ENCODE assay signal across 21 cellular contexts in genomic region chr17:57412520-57413096, GRCh38.
DNase-seq lines count a peak whose midpoint lies in the region; ATAC-seq, FAIRE-seq and TF ChIP-seq lines count a peak whose summit lies in the region.
"Had no signal": no experiment of that assay in that cellular context is flagged by ENCODE, and none has a peak within 500 bp of the region (broad histone marks: within the 10 kb centered on the region; RNA-seq: fewer than 3 reads in every experiment).

No MANE protein-coding gene starts in this region.

- WGBS in SK-N-SH (ENCODE audit: low lambda C conversion rate) = 51% methylated on average over 2 of the region's 2 CpGs
- 56% methylated on average over 2 of the region's 2 CpGs for WGBS in GM12878 (ENCODE audit: insufficient coverage, insufficient replicate concordance, low lambda C conversion rate, missing lambda C conversion rate)

- DNase-seq in SK-N-SH = no peak
- peak; percentile 16 to 56 for DNase-seq in NCI-H446 (lab: John Stamatoyannopoulos, UW)
- no peak for DNase-seq in GM12878 (ENCODE audit: low read depth, low spot score)
- DNase-seq in NCI-H345 treated with DMSO at 0.1 percent for 48 hours (lab: John Stamatoyannopoulos, UW; ENCODE audit: unreplicated experiment) = no peak
- DNase-seq in KBM-7 = no peak
- DNase-seq in hippocampal formation (lab: John Stamatoyannopoulos, UW) = no peak
- DNase-seq: AML-193; C1 segment of cervical spinal cord; Calu3; CD8-positive, alpha-beta T cell; DMS153; GOT3; MV-4-11; NCI-H1105 treated with DMSO at 0.1 percent for 48 hours; NCI-H2029 treated with DMSO at 0.1 percent for 48 hours; NCI-H526; Peyer's patch; T-helper 1 cell had no signal

- H3K27me3 ChIP-seq in SK-N-SH (ENCODE audit: insufficient read depth) (no peaks in the 10 kb centered on the region), GM12878 (replicated peaks in 1 of 2; ENCODE audit: control insufficient read depth in 2 of 2, insufficient read depth in 2 of 2, low read length in 1 of 2) (no peaks in the 10 kb centered on the region)
- H3K27me3 ChIP-seq: Peyer's patch had no signal

- H3K9ac ChIP-seq in SK-N-SH (no peak overlapping the region), GM12878 (ENCODE audit: control insufficient read depth, insufficient read depth, low read length) (no peak overlapping the region)
- H3K9ac ChIP-seq: KMS-11 had no signal

- H3K79me2 ChIP-seq in SK-N-SH (ENCODE audit: insufficient read depth) (no peaks in the 10 kb centered on the region), GM12878 (ENCODE audit: control insufficient read depth, insufficient read depth, low read length) (peaks cover 8% of the 10 kb centered on the region)

- no peak overlapping the region for H3K4me3 ChIP-seq in SK-N-SH (ENCODE audit: low read depth in 2 of 2, low read length in 1 of 2)
- no peak overlapping the region for H3K4me3 ChIP-seq in GM12878
- H3K4me3 ChIP-seq: Peyer's patch had no signal

- POLR2A ChIA-PET in SK-N-SH (lab: Yijun Ruan, JAX) = no interaction called here
- POLR2A ChIA-PET in GM12878 (lab: Charles Lee) = no interaction called here

- H3K27ac ChIP-seq in SK-N-SH (ENCODE audit: low read depth in 2 of 2, low read length in 1 of 2) = peak overlapping the region in 1 of 2 experiments; percentile 1; a peak in 1 of 4 replicates
- H3K27ac ChIP-seq in GM12878 (ENCODE audit: control insufficient read depth, insufficient read depth) = no peak overlapping the region
- H3K27ac ChIP-seq: KMS-11, Peyer's patch had no signal

- H3K9me3 ChIP-seq in SK-N-SH (no peaks in the 10 kb centered on the region), GM12878 (replicated peaks; ENCODE audit: control insufficient read depth, insufficient read depth, low read length) (peaks cover 4% of the 10 kb centered on the region; the same call in 2 of the 3 replicates)
- H3K9me3 ChIP-seq: Peyer's patch had no signal

- no peaks in the 10 kb centered on the region for H3F3A ChIP-seq in SK-N-SH (replicated peaks; ENCODE audit: insufficient read depth)

- H2AFZ ChIP-seq in SK-N-SH (ENCODE audit: low read depth) (no peak overlapping the region), GM12878 (ENCODE audit: control insufficient read depth, low read depth, low read length) (no peak overlapping the region)

- TF ChIP-seq CTCF in SK-N-SH (IDR thresholded peaks at IDR 0.05) (no peak), GM12878 (IDR thresholded peaks at IDR 0.05 in 2 of 3, conservative IDR thresholded peaks at IDR 0.05 in 1 of 3; ENCODE audit: control insufficient read depth in 2 of 3, extremely low read depth in 1 of 3, insufficient read depth in 1 of 3, low read depth in 3 of 3, low read length in 3 of 3) (no peak)

- H3K4me2 ChIP-seq in SK-N-SH = no peak overlapping the region
- no peak overlapping the region for H3K4me2 ChIP-seq in GM12878 (ENCODE audit: control insufficient read depth, insufficient read depth)
- H3K4me2 ChIP-seq: KMS-11 had no signal

- TF ChIP-seq EP300 in SK-N-SH (IDR thresholded peaks at IDR 0.05; ENCODE audit: borderline replicate concordance in 1 of 2, low read depth in 1 of 2, low read length in 1 of 2) = no peak
- TF ChIP-seq EP300 in GM12878 (IDR thresholded peaks at IDR 0.05; ENCODE audit: borderline replicate concordance in 1 of 2, control insufficient read depth in 1 of 2, low read depth in 2 of 2, low read length in 2 of 2) = no peak

- TF ChIP-seq RAD21 in SK-N-SH (IDR thresholded peaks at IDR 0.05; ENCODE audit: low read length) (no peak), GM12878 (IDR thresholded peaks at IDR 0.05; ENCODE audit: insufficient read depth, low read depth, low read length) (no peak)

- H3K36me3 ChIP-seq in SK-N-SH (replicated peaks in 1 of 2; ENCODE audit: control insufficient read depth in 1 of 2, insufficient read depth in 2 of 2, low read length in 1 of 2) (no peaks in the 10 kb centered on the region), GM12878 (ENCODE audit: control insufficient read depth in 2 of 2, insufficient read depth in 2 of 2, low read length in 1 of 2) (no peaks in the 10 kb centered on the region; a peak in 3 of 4 replicates)
- H3K36me3 ChIP-seq: Peyer's patch had no signal

- RAD21 ChIA-PET in GM12878 (lab: Charles Lee; ENCODE audit: unreplicated experiment) = no interaction called here

- SMC1A ChIA-PET in GM12878 (lab: Charles Lee; ENCODE audit: uncharacterized antibody, unreplicated experiment) = interaction anchor here (0.9 to 2.1 kb wide), 7 partner anchors 11 to 170 kb away, joined by 3 to 6 read pairs (median 4); no protein-coding TSS in a partner anchor

- no TSS peak for BruUV-seq in GM12878 (replicated peaks; lab: Mats Ljungman, UMichigan)

- no peak for ATAC-seq in SK-N-SH treated with all-trans-retinoic acid at 6 μM for 48 hours
- ATAC-seq in GM12878 = no peak
- ATAC-seq: CD8-positive, alpha-beta T cell had no signal

- TF ChIP-seq POLR2A in GM12878 (IDR thresholded peaks at IDR 0.05; ENCODE audit: low read depth, low read length) = no peak

- FAIRE-seq in GM12878 (lab: Jason Lieb, UNC) = peak; percentile 54
- FAIRE-seq: G401.6 had no signal

- CTCF ChIA-PET in SK-N-SH (lab: Yijun Ruan, JAX) (interaction anchor here (1.5 kb wide), 1 partner anchor 420 kb away, joined by 3 read pairs; no protein-coding TSS in a partner anchor), GM12878 (lab: Yijun Ruan, JAX) (interaction anchor here (1.3 to 1.9 kb wide), 3 partner anchors 11 to 170 kb away, joined by 4 to 6 read pairs (median 5); no protein-coding TSS in a partner anchor)

- H3K9me2 ChIP-seq in SK-N-SH = no peaks in the 10 kb centered on the region

- intact Hi-C loops in GM12878 (cut with micrococcal nuclease; ENCODE audit: unreplicated experiment) = no loop called here

- in situ Hi-C loops in GM12878 (cut with MboI) = no loop called here
- in situ Hi-C loops in KBM-7 (cut with MboI; ENCODE audit: low pct_unique_long_range_greater_than_20kb, low sequenced_read_pairs) = no loop called here

- H4K20me1 ChIP-seq in SK-N-SH (ENCODE audit: insufficient read depth) = no peaks in the 10 kb centered on the region
- H4K20me1 ChIP-seq in GM12878 (ENCODE audit: control insufficient read depth, insufficient read depth) = no peaks in the 10 kb centered on the region

- H3K4me1 ChIP-seq in SK-N-SH (ENCODE audit: control insufficient read depth in 1 of 2, insufficient read depth in 2 of 2, low read depth in 1 of 2, low read length in 1 of 2) (peaks cover 0 to 20% of the 10 kb centered on the region in 2 experiments; a peak in 3 of 4 replicates), GM12878 (ENCODE audit: control insufficient read depth, insufficient read depth, low read length) (peaks cover 9% of the 10 kb centered on the region)

TF ChIP-seq in SK-N-SH, 30 proteins besides CTCF, POLR2A, EP300 and RAD21:
- TF ChIP-seq RCOR1 (IDR thresholded peaks at IDR 0.05; ENCODE audit: low read length) (0 out of 2 replicates have a peak, but pooled peaks have one; percentile 16), RFX5 (IDR thresholded peaks at IDR 0.05; ENCODE audit: low read length) (no peak)
TF ChIP-seq in SK-N-SH: peak in this region for 1.

TF ChIP-seq in SK-N-SH treated with all-trans-retinoic acid at 6 μM for 48 hours, 23 proteins besides CTCF, POLR2A, EP300 and RAD21:
- TF ChIP-seq ZFP30 (CRISPR knock-in tag; IDR thresholded peaks at IDR 0.05) (no peak), ISL1 (CRISPR knock-in tag; IDR thresholded peaks at IDR 0.05) (no peak)

TF ChIP-seq in GM12878, 131 proteins besides CTCF, POLR2A, EP300 and RAD21 (continues in another document):
- TF ChIP-seq SUPT20H (IDR thresholded peaks at IDR 0.05; ENCODE audit: borderline replicate concordance, control insufficient read depth, low read depth, low read length) (no peak), CEBPZ (IDR thresholded peaks at IDR 0.05; ENCODE audit: low read depth, low read length) (no peak)

Comparison
In these comparisons a context has a peak if more than half of its experiments do, and no peak if none do; other contexts are left out.
1. DNase-seq: peak in NCI-H446 (2 of 2); none in SK-N-SH (single experiment), GM12878 (single experiment), NCI-H345 treated with DMSO at 0.1 percent for 48 hours (single experiment), KBM-7 (single experiment) and hippocampal formation (0 of 2).
2. Of the 26 proteins assayed by ChIP-seq in both GM12878 and SK-N-SH: peak only in GM12878: none; only in SK-N-SH: RCOR1; in both: none; in neither: 25.